In genomic region chr1:108719654-108720435, GRCh38 we compare ENCODE assay signal across 1 cellular context.
A peak's percentile ranks its signal among the peaks of the same experiment; 100 is the strongest.
TF ChIP-seq lines count a peak whose summit lies in the region.

No MANE protein-coding gene starts in this region.

TF ChIP-seq in HEK293, 187 proteins besides CTCF, POLR2A, EP300 and RAD21 (continued from another document):
- TF ChIP-seq KLF17 (tag by site-specific recombination; IDR thresholded peaks at IDR 0.05) (peak; percentile 34; the same call in 1 of the 2 replicates), ZNF692 (tag by site-specific recombination; IDR thresholded peaks at IDR 0.05) (no peak), ZNF366 (tag by site-specific recombination; conservative IDR thresholded peaks at IDR 0.05) (peak; percentile 86), ZNF169 (tag by site-specific recombination; IDR thresholded peaks at IDR 0.05) (no peak), ZNF214 (tag by site-specific recombination; IDR thresholded peaks at IDR 0.05; ENCODE audit: borderline replicate concordance) (no peak), ZNF112 (tag by site-specific recombination; IDR thresholded peaks at IDR 0.05) (no peak), MEIS1 (CRISPR knock-in tag; IDR thresholded peaks at IDR 0.05; ENCODE audit: borderline replicate concordance) (no peak), ZNF596 (tag by site-specific recombination; IDR thresholded peaks at IDR 0.05) (peak; percentile 72), PRDM1 (tag by site-specific recombination; IDR thresholded peaks at IDR 0.05) (peak; percentile 97), RBAK (tag by site-specific recombination; IDR thresholded peaks at IDR 0.05) (no peak), PRDM6 (tag by site-specific recombination; IDR thresholded peaks at IDR 0.05) (no peak), ZNF843 (tag by site-specific recombination; IDR thresholded peaks at IDR 0.05) (0 out of 2 replicates have a peak, but pooled peaks have one; percentile 11), ZNF341 (tag by site-specific recombination; IDR thresholded peaks at IDR 0.05; ENCODE audit: low read depth) (no peak), ZNF548 (tag by site-specific recombination; IDR thresholded peaks at IDR 0.05) (no peak), ZFP69B (tag by site-specific recombination; IDR thresholded peaks at IDR 0.05) (no peak)
